8 cellular contexts compared by ENCODE assay signal in the genomic region with DNA sequence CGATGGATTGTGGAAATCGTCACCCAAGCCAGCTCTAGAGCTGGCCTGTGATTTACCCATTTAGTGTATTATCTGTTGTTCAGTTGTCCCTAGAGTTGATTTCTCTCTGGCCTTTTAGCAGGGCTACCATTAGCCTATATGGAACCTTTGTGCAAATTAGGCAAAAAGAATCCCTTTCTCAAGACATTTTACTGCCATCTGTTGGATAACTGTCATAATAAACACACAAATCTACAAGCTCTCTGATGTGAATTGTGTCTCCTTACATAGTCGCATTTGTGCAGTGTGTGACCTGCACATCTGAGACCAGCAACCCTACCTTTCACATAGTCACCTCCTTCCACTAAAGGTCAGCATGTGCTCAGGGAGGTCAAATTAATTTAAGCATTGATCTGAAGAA. TPM values are rescaled to one million over a fixed set of nuclear protein-coding genes. Genes with fewer than 3 reads are reported as not detected.
A peak's percentile ranks its signal among the peaks of the same experiment; 100 is the strongest.
DNase-seq lines count a peak whose midpoint lies in the region; ATAC-seq and TF ChIP-seq lines count a peak whose summit lies in the region.

No MANE protein-coding gene starts in this region.

- peaks cover 41% of the 10 kb centered on the region for H3K4me1 Mint-ChIP-seq in activated CD8-positive, alpha-beta T cell treated with anti-CD3 and anti-CD28 coated beads for 36 hours (ENCODE audit: low read depth)

- no peak overlapping the region for H3K4me3 Mint-ChIP-seq in activated CD8-positive, alpha-beta T cell treated with anti-CD3 and anti-CD28 coated beads for 36 hours

- H3K27me3 Mint-ChIP-seq in activated CD8-positive, alpha-beta T cell treated with anti-CD3 and anti-CD28 coated beads for 36 hours, result no peaks in the 10 kb centered on the region

- peak; percentile 33 for ATAC-seq in activated CD8-positive, alpha-beta T cell treated with anti-CD3 and anti-CD28 coated beads for 36 hours
- no peak for ATAC-seq in HG03097 (IDR thresholded peaks at IDR 0.05; ENCODE audit: low FRiP score, unreplicated experiment)
- ATAC-seq in GM19452 (IDR thresholded peaks at IDR 0.05; ENCODE audit: unreplicated experiment), result no peak
- ATAC-seq in HG02571 (IDR thresholded peaks at IDR 0.05; ENCODE audit: unreplicated experiment), result no peak

- H3K36me3 Mint-ChIP-seq in activated CD8-positive, alpha-beta T cell treated with anti-CD3 and anti-CD28 coated beads for 36 hours (ENCODE audit: low read depth), result no peaks in the 10 kb centered on the region

- no peaks in the 10 kb centered on the region for H3K9me3 Mint-ChIP-seq in activated CD8-positive, alpha-beta T cell treated with anti-CD3 and anti-CD28 coated beads for 36 hours

- DNase-seq in ELR (ENCODE audit: low read depth) (peak; percentile 12), M059J (ENCODE audit: low read depth) (peak; percentile 20), myocyte (ENCODE audit: low read depth) (peak; percentile 7), NCI-H187 (lab: John Stamatoyannopoulos, UW) (no peak)
- DNase-seq in activated CD8-positive, alpha-beta T cell treated with anti-CD3 and anti-CD28 coated beads for 36 hours, result no peak

- no peak for TF ChIP-seq CTCF in activated CD8-positive, alpha-beta T cell treated with anti-CD3 and anti-CD28 coated beads for 36 hours (IDR thresholded peaks at IDR 0.05)

- POLR2A ChIA-PET in activated CD8-positive, alpha-beta T cell treated with anti-CD3 and anti-CD28 coated beads for 36 hours (lab: Charles Lee), result interaction anchor here (0.6 to 1.4 kb wide), 3 partner anchors 166 to 450 kb away, joined by 3 to 4 read pairs (median 3); no protein-coding TSS in a partner anchor

- CTCF ChIA-PET in activated CD8-positive, alpha-beta T cell treated with anti-CD3 and anti-CD28 coated beads for 36 hours (lab: Charles Lee), result interaction anchor here (1.0 to 2.8 kb wide), 8 partner anchors 31 to 450 kb away, joined by 3 to 15 read pairs (median 4); a partner anchor contains a TSS

- H3K27ac Mint-ChIP-seq in activated CD8-positive, alpha-beta T cell treated with anti-CD3 and anti-CD28 coated beads for 36 hours, result peak overlapping the region; percentile 53

- intact Hi-C loops in activated CD8-positive, alpha-beta T cell treated with anti-CD3 and anti-CD28 coated beads for 36 hours (cut with micrococcal nuclease), result no loop called here

RNA-seq across cellular contexts. Expression of a gene that starts 34.0 kb away (rescaled TPM):
- total RNA-seq in M059J (2014; rRNA removed; shearing (Covaris generic)), result not detected in 2 replicates
- total RNA-seq in activated CD8-positive, alpha-beta T cell treated with anti-CD3 and anti-CD28 coated beads for 36 hours, result under 1 TPM; 0.11 to 0.45 TPM
- total RNA-seq in myocyte, result not detected in 2 replicates
- polyA plus RNA-seq in myocyte (2012), result not detected

Comparison
In these comparisons a context has a peak if more than half of its experiments do, and no peak if none do; other contexts are left out.
1. DNase-seq: peak in ELR (single experiment), M059J (single experiment) and myocyte (single experiment); none in activated CD8-positive, alpha-beta T cell treated with anti-CD3 and anti-CD28 coated beads for 36 hours (single experiment) and NCI-H187 (0 of 2).